In the genomic region with DNA sequence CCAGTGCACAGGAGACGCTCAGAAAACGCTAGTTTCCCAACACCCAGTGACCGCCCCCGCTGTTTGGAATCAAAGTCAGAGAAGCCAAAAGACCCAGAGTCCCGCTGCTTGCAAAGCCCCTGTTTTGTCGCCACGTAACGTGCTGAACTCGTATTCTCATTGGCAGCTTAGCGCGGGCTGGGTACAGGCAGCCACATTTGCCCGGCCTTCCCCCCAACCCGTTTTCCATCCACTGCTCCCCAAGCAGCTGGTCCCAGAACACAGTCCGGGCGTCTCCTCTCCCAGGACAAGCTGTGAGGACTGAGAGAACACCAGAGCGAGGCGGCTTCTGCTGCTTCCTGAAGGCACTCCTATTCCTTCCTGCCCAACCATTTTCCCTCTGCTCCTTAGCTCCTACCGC, we compare ENCODE assay signal across 19 cellular contexts. TPM values are rescaled to one million over a fixed set of nuclear protein-coding genes. Genes with fewer than 3 reads are reported as not detected.
"Had no signal": no experiment of that assay in that cellular context is flagged by ENCODE, and none has a peak within 500 bp of the region (broad histone marks: within the 10 kb centered on the region; RNA-seq: fewer than 3 reads in every experiment).

No MANE protein-coding gene starts in this region.

- ATAC-seq: activated T-cell treated with anti-CD3 and anti-CD28 coated beads, Interleukin-2, amount 50 U/mL, for 72 hours; left colon; naive thymus-derived CD4-positive, alpha-beta T cell; T-helper 17 cell had no signal

- H3K27ac ChIP-seq: neutrophil had no signal

- H3K9me3 Mint-ChIP-seq: activated naive CD8-positive, alpha-beta T cell treated with anti-CD3 and anti-CD28 coated beads for 36 hours; activated T-cell treated with anti-CD3 and anti-CD28 coated beads, Interleukin-2, amount 50 U/mL, for 72 hours had no signal

- H3K4me1 Mint-ChIP-seq: activated naive CD8-positive, alpha-beta T cell treated with anti-CD3 and anti-CD28 coated beads for 36 hours; brain had no signal

- H3K36me3 Mint-ChIP-seq: activated naive CD8-positive, alpha-beta T cell treated with anti-CD3 and anti-CD28 coated beads for 36 hours; naive thymus-derived CD4-positive, alpha-beta T cell; type B pancreatic cell had no signal

- H3K4me3 Mint-ChIP-seq: activated naive CD8-positive, alpha-beta T cell treated with anti-CD3 and anti-CD28 coated beads for 36 hours; activated T-cell treated with anti-CD3 and anti-CD28 coated beads, Interleukin-2, amount 50 U/mL, for 72 hours; brain; naive thymus-derived CD4-positive, alpha-beta T cell; T-helper 17 cell; type B pancreatic cell had no signal

- FAIRE-seq: small intestine had no signal

- H3K27ac Mint-ChIP-seq: activated naive CD8-positive, alpha-beta T cell treated with anti-CD3 and anti-CD28 coated beads for 36 hours; activated T-cell treated with anti-CD3 and anti-CD28 coated beads, Interleukin-2, amount 50 U/mL, for 72 hours; brain; naive thymus-derived CD4-positive, alpha-beta T cell; type B pancreatic cell had no signal

- H3K9me3 ChIP-seq: neutrophil had no signal

- DNase-seq: activated CD4-positive, alpha-beta T cell treated with anti-CD3 and anti-CD28 coated beads for 48 hours; activated CD8-positive, alpha-beta memory T cell treated with anti-CD3 and anti-CD28 coated beads, Interleukin-2, amount 50 U/mL, for 48 hours; activated gamma-delta T cell treated with Interleukin-2 at 50 U/mL for 16 hours; activated naive CD8-positive, alpha-beta T cell treated with anti-CD3 and anti-CD28 coated beads for 36 hours; activated T-cell treated with anti-CD3 and anti-CD28 coated beads, Interleukin-2, amount 50 U/mL, for 72 hours; cortex of kidney; effector CD4-positive, alpha-beta T cell; foreskin melanocyte; left colon; naive thymus-derived CD4-positive, alpha-beta T cell; small intestine; stimulated activated CD4-positive, alpha-beta T cell treated with anti-CD3 and anti-CD28 coated beads, Interleukin-4, amount 100 ng/mL, for 24 hours; stimulated activated naive CD4-positive, alpha-beta T cell treated with Interleukin-2 at 50 U/mL for 16 hours; T-helper 17 cell had no signal

- H3K36me3 ChIP-seq: neutrophil had no signal

RNA-seq across cellular contexts. Expression of gene RASGRF1, which starts 54.8 kb away (rescaled TPM):
- total RNA-seq: activated naive CD8-positive, alpha-beta T cell treated with anti-CD3 and anti-CD28 coated beads for 36 hours; activated T-cell treated with anti-CD3 and anti-CD28 coated beads, Interleukin-2, amount 50 U/mL, for 72 hours; fibroblast of lung; mononuclear cell had no signal
- polyA plus RNA-seq: naive thymus-derived CD4-positive, alpha-beta T cell had no signal
